ENCODE assay signal across 1 cellular context in genomic region chr21:46324390-46325072, GRCh38.
TF ChIP-seq lines count a peak whose summit lies in the region.

No MANE protein-coding gene starts in this region.

TF ChIP-seq in K562, 482 proteins besides CTCF, POLR2A, EP300 and RAD21 (continued from another document and continues in another):
- TF ChIP-seq E4F1 (CRISPR knock-in tag; IDR thresholded peaks at IDR 0.05; ENCODE audit: borderline replicate concordance), result no peak
- no peak for TF ChIP-seq FOXA3 (CRISPR knock-in tag; conservative IDR thresholded peaks at IDR 0.05 in 1 of 2, IDR thresholded peaks at IDR 0.05 in 1 of 2)
- TF ChIP-seq, protein P1, sequence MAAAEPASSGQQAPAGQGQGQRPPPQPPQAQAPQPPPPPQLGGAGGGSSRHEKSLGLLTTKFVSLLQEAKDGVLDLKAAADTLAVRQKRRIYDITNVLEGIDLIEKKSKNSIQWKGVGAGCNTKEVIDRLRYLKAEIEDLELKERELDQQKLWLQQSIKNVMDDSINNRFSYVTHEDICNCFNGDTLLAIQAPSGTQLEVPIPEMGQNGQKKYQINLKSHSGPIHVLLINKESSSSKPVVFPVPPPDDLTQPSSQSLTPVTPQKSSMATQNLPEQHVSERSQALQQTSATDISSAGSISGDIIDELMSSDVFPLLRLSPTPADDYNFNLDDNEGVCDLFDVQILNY (CRISPR knock-in tag; IDR thresholded peaks at IDR 0.05), result no peak
- TF ChIP-seq CBFA2T2 (conservative IDR thresholded peaks at IDR 0.05), result no peak
- no peak for TF ChIP-seq USF1 (CRISPR knock-in tag; IDR thresholded peaks at IDR 0.05)
- TF ChIP-seq MTA2 (IDR thresholded peaks at IDR 0.05; ENCODE audit: low read depth), result no peak
- no peak for TF ChIP-seq EP400 (IDR thresholded peaks at IDR 0.05)
- no peak for TF ChIP-seq C11orf30 (IDR thresholded peaks at IDR 0.05; ENCODE audit: low read depth)
- 0 out of 2 replicates have a peak, but pooled peaks have one; percentile 32 for TF ChIP-seq NBN (IDR thresholded peaks at IDR 0.05; ENCODE audit: low read depth)
- TF ChIP-seq, protein P2, sequence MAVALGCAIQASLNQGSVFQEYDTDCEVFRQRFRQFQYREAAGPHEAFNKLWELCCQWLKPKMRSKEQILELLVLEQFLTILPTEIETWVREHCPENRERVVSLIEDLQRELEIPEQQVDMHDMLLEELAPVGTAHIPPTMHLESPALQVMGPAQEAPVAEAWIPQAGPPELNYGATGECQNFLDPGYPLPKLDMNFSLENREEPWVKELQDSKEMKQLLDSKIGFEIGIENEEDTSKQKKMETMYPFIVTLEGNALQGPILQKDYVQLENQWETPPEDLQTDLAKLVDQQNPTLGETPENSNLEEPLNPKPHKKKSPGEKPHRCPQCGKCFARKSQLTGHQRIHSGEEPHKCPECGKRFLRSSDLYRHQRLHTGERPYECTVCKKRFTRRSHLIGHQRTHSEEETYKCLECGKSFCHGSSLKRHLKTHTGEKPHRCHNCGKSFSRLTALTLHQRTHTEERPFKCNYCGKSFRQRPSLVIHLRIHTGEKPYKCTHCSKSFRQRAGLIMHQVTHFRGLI (CRISPR knock-in tag; IDR thresholded peaks at IDR 0.05), result no peak
- no peak for TF ChIP-seq MCM2 (IDR thresholded peaks at IDR 0.05; ENCODE audit: low read depth)
- TF ChIP-seq KAT2B (IDR thresholded peaks at IDR 0.05; ENCODE audit: low read depth, low read length), result no peak
- TF ChIP-seq XRCC3 (IDR thresholded peaks at IDR 0.05), result no peak
- no peak for TF ChIP-seq ZNF75A (CRISPR knock-in tag; IDR thresholded peaks at IDR 0.05)
- TF ChIP-seq, protein P3, sequence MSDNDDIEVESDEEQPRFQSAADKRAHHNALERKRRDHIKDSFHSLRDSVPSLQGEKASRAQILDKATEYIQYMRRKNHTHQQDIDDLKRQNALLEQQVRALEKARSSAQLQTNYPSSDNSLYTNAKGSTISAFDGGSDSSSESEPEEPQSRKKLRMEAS (CRISPR knock-in tag; IDR thresholded peaks at IDR 0.05), result no peak
- no peak for TF ChIP-seq ZNF277 (CRISPR knock-in tag; IDR thresholded peaks at IDR 0.05; ENCODE audit: borderline replicate concordance)
- no peak for TF ChIP-seq RHOXF2B (CRISPR knock-in tag; conservative IDR thresholded peaks at IDR 0.05)
- no peak for TF ChIP-seq ZNF165 (CRISPR knock-in tag; IDR thresholded peaks at IDR 0.05; ENCODE audit: borderline replicate concordance)
- TF ChIP-seq EHMT2 (IDR thresholded peaks at IDR 0.05), result no peak
- TF ChIP-seq ETS1 (conservative IDR thresholded peaks at IDR 0.05; ENCODE audit: control insufficient read depth, low read depth, low read length), result no peak; the same call in 1 of the 2 replicates
- no peak for TF ChIP-seq FOXM1 (IDR thresholded peaks at IDR 0.05; ENCODE audit: low read depth)
- TF ChIP-seq FOXM1 (CRISPR knock-in tag; IDR thresholded peaks at IDR 0.05; ENCODE audit: low read depth), result no peak; the same call in 1 of the 2 replicates
- no peak for TF ChIP-seq MAFK (IDR thresholded peaks at IDR 0.05; ENCODE audit: low read length)
- TF ChIP-seq, protein P4, sequence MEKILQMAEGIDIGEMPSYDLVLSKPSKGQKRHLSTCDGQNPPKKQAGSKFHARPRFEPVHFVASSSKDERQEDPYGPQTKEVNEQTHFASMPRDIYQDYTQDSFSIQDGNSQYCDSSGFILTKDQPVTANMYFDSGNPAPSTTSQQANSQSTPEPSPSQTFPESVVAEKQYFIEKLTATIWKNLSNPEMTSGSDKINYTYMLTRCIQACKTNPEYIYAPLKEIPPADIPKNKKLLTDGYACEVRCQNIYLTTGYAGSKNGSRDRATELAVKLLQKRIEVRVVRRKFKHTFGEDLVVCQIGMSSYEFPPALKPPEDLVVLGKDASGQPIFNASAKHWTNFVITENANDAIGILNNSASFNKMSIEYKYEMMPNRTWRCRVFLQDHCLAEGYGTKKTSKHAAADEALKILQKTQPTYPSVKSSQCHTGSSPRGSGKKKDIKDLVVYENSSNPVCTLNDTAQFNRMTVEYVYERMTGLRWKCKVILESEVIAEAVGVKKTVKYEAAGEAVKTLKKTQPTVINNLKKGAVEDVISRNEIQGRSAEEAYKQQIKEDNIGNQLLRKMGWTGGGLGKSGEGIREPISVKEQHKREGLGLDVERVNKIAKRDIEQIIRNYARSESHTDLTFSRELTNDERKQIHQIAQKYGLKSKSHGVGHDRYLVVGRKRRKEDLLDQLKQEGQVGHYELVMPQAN (IDR thresholded peaks at IDR 0.05; ENCODE audit: borderline replicate concordance), result 0 out of 2 replicates have a peak, but pooled peaks have one; percentile 6
- no peak for TF ChIP-seq ZNF232 (CRISPR knock-in tag; IDR thresholded peaks at IDR 0.05)
- TF ChIP-seq ZNF57 (CRISPR knock-in tag; IDR thresholded peaks at IDR 0.05), result no peak
- TF ChIP-seq BMI1 (IDR thresholded peaks at IDR 0.05; ENCODE audit: low read length), result no peak
- TF ChIP-seq HDAC2 (IDR thresholded peaks at IDR 0.05), result no peak
- no peak for TF ChIP-seq ZNF146 (CRISPR knock-in tag; IDR thresholded peaks at IDR 0.05; ENCODE audit: unreplicated experiment)
- no peak for TF ChIP-seq TEAD2 (tag; IDR thresholded peaks at IDR 0.05)
- no peak for TF ChIP-seq RNF219 (CRISPR knock-in tag; IDR thresholded peaks at IDR 0.05)
- no peak for TF ChIP-seq PHF20 (IDR thresholded peaks at IDR 0.05; ENCODE audit: partially characterized antibody)
- no peak for TF ChIP-seq CCAR2 (IDR thresholded peaks at IDR 0.05; ENCODE audit: low read depth, low read length)
- no peak for TF ChIP-seq ZNF507 (tag; conservative IDR thresholded peaks at IDR 0.05)
- TF ChIP-seq MEF2A (IDR thresholded peaks at IDR 0.05; ENCODE audit: control insufficient read depth, low read depth, low read length), result no peak
- no peak for TF ChIP-seq ZFPM2 (CRISPR knock-in tag; IDR thresholded peaks at IDR 0.05)
- TF ChIP-seq GTF2E2 (tag; IDR thresholded peaks at IDR 0.05), result no peak
- TF ChIP-seq, protein P5, sequence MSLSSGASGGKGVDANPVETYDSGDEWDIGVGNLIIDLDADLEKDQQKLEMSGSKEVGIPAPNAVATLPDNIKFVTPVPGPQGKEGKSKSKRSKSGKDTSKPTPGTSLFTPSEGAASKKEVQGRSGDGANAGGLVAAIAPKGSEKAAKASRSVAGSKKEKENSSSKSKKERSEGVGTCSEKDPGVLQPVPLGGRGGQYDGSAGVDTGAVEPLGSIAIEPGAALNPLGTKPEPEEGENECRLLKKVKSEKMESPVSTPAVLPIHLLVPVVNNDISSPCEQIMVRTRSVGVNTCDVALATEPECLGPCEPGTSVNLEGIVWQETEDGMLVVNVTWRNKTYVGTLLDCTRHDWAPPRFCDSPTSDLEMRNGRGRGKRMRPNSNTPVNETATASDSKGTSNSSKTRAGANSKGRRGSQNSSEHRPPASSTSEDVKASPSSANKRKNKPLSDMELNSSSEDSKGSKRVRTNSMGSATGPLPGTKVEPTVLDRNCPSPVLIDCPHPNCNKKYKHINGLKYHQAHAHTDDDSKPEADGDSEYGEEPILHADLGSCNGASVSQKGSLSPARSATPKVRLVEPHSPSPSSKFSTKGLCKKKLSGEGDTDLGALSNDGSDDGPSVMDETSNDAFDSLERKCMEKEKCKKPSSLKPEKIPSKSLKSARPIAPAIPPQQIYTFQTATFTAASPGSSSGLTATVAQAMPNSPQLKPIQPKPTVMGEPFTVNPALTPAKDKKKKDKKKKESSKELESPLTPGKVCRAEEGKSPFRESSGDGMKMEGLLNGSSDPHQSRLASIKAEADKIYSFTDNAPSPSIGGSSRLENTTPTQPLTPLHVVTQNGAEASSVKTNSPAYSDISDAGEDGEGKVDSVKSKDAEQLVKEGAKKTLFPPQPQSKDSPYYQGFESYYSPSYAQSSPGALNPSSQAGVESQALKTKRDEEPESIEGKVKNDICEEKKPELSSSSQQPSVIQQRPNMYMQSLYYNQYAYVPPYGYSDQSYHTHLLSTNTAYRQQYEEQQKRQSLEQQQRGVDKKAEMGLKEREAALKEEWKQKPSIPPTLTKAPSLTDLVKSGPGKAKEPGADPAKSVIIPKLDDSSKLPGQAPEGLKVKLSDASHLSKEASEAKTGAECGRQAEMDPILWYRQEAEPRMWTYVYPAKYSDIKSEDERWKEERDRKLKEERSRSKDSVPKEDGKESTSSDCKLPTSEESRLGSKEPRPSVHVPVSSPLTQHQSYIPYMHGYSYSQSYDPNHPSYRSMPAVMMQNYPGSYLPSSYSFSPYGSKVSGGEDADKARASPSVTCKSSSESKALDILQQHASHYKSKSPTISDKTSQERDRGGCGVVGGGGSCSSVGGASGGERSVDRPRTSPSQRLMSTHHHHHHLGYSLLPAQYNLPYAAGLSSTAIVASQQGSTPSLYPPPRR (CRISPR knock-in tag; IDR thresholded peaks at IDR 0.05; ENCODE audit: borderline replicate concordance), result no peak
- TF ChIP-seq ZMIZ1 (IDR thresholded peaks at IDR 0.05; ENCODE audit: low read depth in 2 of 2, low read length in 2 of 2), result no peak
